In the genomic region with DNA sequence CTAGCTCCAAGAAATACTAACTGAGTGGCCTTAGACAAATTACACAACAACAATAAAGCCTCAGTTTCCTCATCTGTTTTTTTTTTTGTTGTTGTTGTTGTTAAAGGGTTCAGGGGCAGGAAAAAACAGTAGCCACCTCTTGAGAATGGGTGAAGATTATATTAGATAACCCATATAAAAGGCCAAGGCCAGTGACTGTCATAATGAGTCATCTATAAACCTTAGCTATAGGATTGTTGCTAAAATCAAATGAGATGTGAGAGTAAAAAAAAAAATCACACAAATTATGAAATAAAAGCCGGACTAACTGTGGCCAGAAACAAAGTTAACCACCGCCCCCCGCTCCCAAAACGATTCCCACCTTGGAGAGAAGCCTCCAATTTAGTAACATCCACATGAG, we compare ENCODE assay signal across 8 cellular contexts. TPM values are rescaled to one million over a fixed set of nuclear protein-coding genes. Genes with fewer than 3 reads are reported as not detected.
DNase-seq lines count a peak whose midpoint lies in the region; FAIRE-seq and TF ChIP-seq lines count a peak whose summit lies in the region.

No MANE protein-coding gene starts in this region.

- H3K23me2 ChIP-seq in H9 (ENCODE audit: insufficient read length, low read depth, low read length, poor library complexity, severe bottlenecking) = peaks cover 11% of the 10 kb centered on the region

- H3K27me3 ChIP-seq in H9 (ENCODE audit: insufficient read depth, low read length) (no peaks in the 10 kb centered on the region), WERI-Rb-1 (ENCODE audit: insufficient read depth, low read depth, severe bottlenecking) (no peaks in the 10 kb centered on the region), smooth muscle cell (ENCODE audit: low read depth) (no peaks in the 10 kb centered on the region)

- no peaks in the 10 kb centered on the region for H3K9me3 Mint-ChIP-seq in H9

- H3K4me1 ChIP-seq in H9 (ENCODE audit: insufficient read depth, low read length) (no peaks in the 10 kb centered on the region; the same call in 1 of the 2 replicates), smooth muscle cell (ENCODE audit: low read depth) (peaks cover 17% of the 10 kb centered on the region)

- H2BK15ac ChIP-seq in H9 (ENCODE audit: low read depth, low read length) = no peak overlapping the region

- peak overlapping the region; percentile 94 for H3K4me3 ChIP-seq in WERI-Rb-1 (ENCODE audit: low read depth, low read length)
- H3K4me3 ChIP-seq in fibroblast of villous mesenchyme (ENCODE audit: low read depth, low read length) = peak overlapping the region; percentile 94
- H3K4me3 ChIP-seq in smooth muscle cell = peak overlapping the region; percentile 70

- peaks cover 4% of the 10 kb centered on the region for H3F3A ChIP-seq in smooth muscle cell (ENCODE audit: low read depth)

- H4K91ac ChIP-seq in H9 (ENCODE audit: insufficient read length, low read depth, low read length) = no peak overlapping the region

- no peak overlapping the region for H3K14ac ChIP-seq in H9 (ENCODE audit: insufficient read depth, low read length)

- H3K4me1 Mint-ChIP-seq in H9 = peaks cover 50 to 62% of the 10 kb centered on the region in 2 experiments

- H3K4ac ChIP-seq in H9 (ENCODE audit: low read depth, low read length) = no peak overlapping the region

- FAIRE-seq in HTR-8/SVneo (lab: Jason Lieb, UNC) = no peak

- no peaks in the 10 kb centered on the region for H3K27me3 Mint-ChIP-seq in H9 (ENCODE audit: low read depth)

- peak overlapping the region; percentile 96 to 98 for H3K4me3 Mint-ChIP-seq in H9

- H3K27ac ChIP-seq in H9 (ENCODE audit: insufficient read length, low read depth, low read length) = no peak overlapping the region
- H3K27ac ChIP-seq in WERI-Rb-1 = peak overlapping the region; percentile 70
- H3K27ac ChIP-seq in smooth muscle cell (ENCODE audit: low read depth) = peak overlapping the region; percentile 86

- no CpG with 5 or more reads among the region's 4 CpGs for whole genome bisulfite sequencing in H9 (ENCODE audit: extremely low coverage, insufficient read length, low lambda C conversion rate)
- WGBS in smooth muscle cell (ENCODE audit: low lambda C conversion rate) = 69% methylated on average over 4 of the region's 4 CpGs

- H3K9me3 ChIP-seq in H9 (ENCODE audit: control insufficient read depth, low read depth, low read length) (no peaks in the 10 kb centered on the region), WERI-Rb-1 (ENCODE audit: severe bottlenecking) (no peaks in the 10 kb centered on the region), smooth muscle cell (replicated peaks; ENCODE audit: low read depth) (no peaks in the 10 kb centered on the region)

- H4K20me1 ChIP-seq in H9 (ENCODE audit: control insufficient read depth, insufficient read depth, insufficient read length) (no peaks in the 10 kb centered on the region), smooth muscle cell (ENCODE audit: low read depth) (peaks cover 52% of the 10 kb centered on the region)

- no peak overlapping the region for H2BK20ac ChIP-seq in H9 (ENCODE audit: low read depth, low read length, poor library complexity, severe bottlenecking)

- H3K23ac ChIP-seq in H9 (ENCODE audit: insufficient read length, low read depth, low read length) = no peak overlapping the region

- peak overlapping the region; percentile 92 for H3K9ac ChIP-seq in H9 (ENCODE audit: extremely low read depth, insufficient read length, low read length)
- peak overlapping the region; percentile 82 for H3K9ac ChIP-seq in smooth muscle cell (ENCODE audit: low read depth)

- no peak overlapping the region for H3T11ph ChIP-seq in H9 (ENCODE audit: low read length)

- no peak overlapping the region for H3K18ac ChIP-seq in H9 (ENCODE audit: insufficient read length, low read depth, low read length)

- peaks cover 50% of the 10 kb centered on the region for H3K79me2 ChIP-seq in H9 (ENCODE audit: insufficient read depth, low read length)
- peaks cover 62% of the 10 kb centered on the region for H3K79me2 ChIP-seq in smooth muscle cell (ENCODE audit: low read depth)

- no peak overlapping the region for H2AK5ac ChIP-seq in H9 (ENCODE audit: insufficient read length, low read length)

- H3K36me3 Mint-ChIP-seq in H9 (ENCODE audit: insufficient read depth in 1 of 3, low read depth in 3 of 3) = peaks cover 11 to 18% (median 17%) of the 10 kb centered on the region in 3 experiments; a peak in 6 of 7 replicates

- H3K4me2 ChIP-seq in H9 (ENCODE audit: insufficient read depth, insufficient read length, low read length) (peak overlapping the region; percentile 87), smooth muscle cell (peak overlapping the region; percentile 86)

- H2BK5ac ChIP-seq in H9 (ENCODE audit: insufficient read length, low read length) = no peak overlapping the region

- TF ChIP-seq CTCF in H9 (conservative IDR thresholded peaks at IDR 0.05) = no peak
- TF ChIP-seq CTCF in WERI-Rb-1 (IDR thresholded peaks at IDR 0.05; ENCODE audit: low read depth, low read length) = no peak
- TF ChIP-seq CTCF in fibroblast of villous mesenchyme (IDR thresholded peaks at IDR 0.05; ENCODE audit: insufficient read depth, low read depth, low read length) = no peak
- TF ChIP-seq CTCF in smooth muscle cell (IDR thresholded peaks at IDR 0.05; ENCODE audit: borderline replicate concordance, insufficient read depth, poor library complexity, severe bottlenecking) = no peak

- no peak overlapping the region for H4K5ac ChIP-seq in H9 (ENCODE audit: insufficient read length, low read depth, low read length)

- no peak overlapping the region for H4K8ac ChIP-seq in H9 (replicated peaks; ENCODE audit: insufficient read length, low read depth, low read length)

- DNase-seq in H9 (no peak), WERI-Rb-1 (no peak), fibroblast of villous mesenchyme (ENCODE audit: low read depth) (no peak), smooth muscle cell (lab: John Stamatoyannopoulos, UW; ENCODE audit: unreplicated experiment) (no peak), hippocampal formation (lab: John Stamatoyannopoulos, UW) (no peak), HTR-8/SVneo (ENCODE audit: insufficient read length, low spot score) (no peak), globus pallidus (ENCODE audit: low spot score) (no peak), middle frontal gyrus (ENCODE audit: extremely low spot score, low spot score) (no peak)

- H3K36me3 ChIP-seq in WERI-Rb-1 (peaks cover 10% of the 10 kb centered on the region), smooth muscle cell (ENCODE audit: low read depth) (no peaks in the 10 kb centered on the region)

- H3K79me1 ChIP-seq in H9 (ENCODE audit: insufficient read depth, low read depth, low read length, poor library complexity, severe bottlenecking) = peaks cover 6% of the 10 kb centered on the region

- H2AFZ ChIP-seq in H9 (ENCODE audit: low read length) (no peak overlapping the region), smooth muscle cell (ENCODE audit: low read depth) (no peak overlapping the region)

- peak overlapping the region in 2 of 3 experiments; percentile 46 to 98; a peak in 4 of 7 replicates for H3K27ac Mint-ChIP-seq in H9

- H3K56ac ChIP-seq in H9 (ENCODE audit: insufficient read length, low read depth, low read length) = no peak overlapping the region

- no peak overlapping the region for H2BK120ac ChIP-seq in H9 (ENCODE audit: low read depth, low read length, poor library complexity, severe bottlenecking)

- no peak overlapping the region for H2BK12ac ChIP-seq in H9 (ENCODE audit: insufficient read length, low read depth, low read length)

RNA-seq across cellular contexts. Expression of gene NAA25, which starts 1.3 kb away (rescaled TPM):
- 54.3 and 57.1 TPM in 2 replicates for total RNA-seq in H9 (2021)
- 25.8 and 30.7 TPM in 2 replicates for total RNA-seq in fibroblast of villous mesenchyme
- 19.1 and 19.8 TPM in 2 replicates for total RNA-seq in smooth muscle cell
- 13.1 and 14.7 TPM in 2 replicates for polyA plus RNA-seq in smooth muscle cell

RNA-seq across cellular contexts. Expression of gene TRAFD1, which starts 18.1 kb away (rescaled TPM):
- total RNA-seq in H9 (2021) (32.0 and 32.9 TPM in 2 replicates), fibroblast of villous mesenchyme (30.0 and 47.5 TPM in 2 replicates), smooth muscle cell (21.7 and 30.2 TPM in 2 replicates)
- 40.7 and 44.8 TPM in 2 replicates for polyA plus RNA-seq in smooth muscle cell
